ENCODE assay signal across 1 cellular context in genomic region chr14:92362781-92363235, GRCh38.
TF ChIP-seq lines count a peak whose summit lies in the region.

No MANE protein-coding gene starts in this region.

TF ChIP-seq in WTC11, 78 proteins besides CTCF, POLR2A, EP300 and RAD21 (continued from another document):
- no peak for TF ChIP-seq ATF1 (CRISPR knock-in tag; IDR thresholded peaks at IDR 0.05)
TF ChIP-seq in WTC11: peak in this region for 0.
